In genomic region chr12:57517718-57518117, GRCh38 we compare ENCODE assay signal across 6 cellular contexts. TPM values are rescaled to one million over a fixed set of nuclear protein-coding genes. Genes with fewer than 3 reads are reported as not detected.
DNase-seq lines count a peak whose midpoint lies in the region; ATAC-seq and TF ChIP-seq lines count a peak whose summit lies in the region.
"Not testable (repeated sequence)": the region's sequence is repeated elsewhere in the genome, so short reads cannot be mapped to it uniquely, and the experiment has no call there.

No MANE protein-coding gene starts in this region.

- CTCF ChIA-PET in PC-3 (lab: Charles Lee): not testable (repeated sequence)

- H3K79me2 ChIP-seq in PC-3 (ENCODE audit: low read length): peaks cover 36% of the 10 kb centered on the region

- H3K9me2 ChIP-seq in PC-3 (replicated peaks; ENCODE audit: low read length): not testable (repeated sequence)

- peak overlapping the region; percentile 80 for H3K27ac Mint-ChIP-seq in activated naive CD8-positive, alpha-beta T cell
- peak overlapping the region; percentile 72 for H3K27ac Mint-ChIP-seq in stimulated activated naive CD8-positive, alpha-beta T cell treated with anti-CD3 and anti-CD28 coated beads, Interleukin-15, Interleukin-2, amounts not matched to agents 100 ng/mL and 50 ng/mL, for 24 hours

- 0 out of 2 replicates have a peak overlapping the region, but pooled peaks have one; percentile 97 for H3K9ac ChIP-seq in BLaER1
- H3K9ac ChIP-seq in PC-3 (ENCODE audit: low read length): not testable (repeated sequence)

- H4K20me1 ChIP-seq in BLaER1: peaks cover 70% of the 10 kb centered on the region
- H4K20me1 ChIP-seq in PC-3 (ENCODE audit: low read length): peaks cover 28% of the 10 kb centered on the region

- H3K4me1 Mint-ChIP-seq in activated naive CD8-positive, alpha-beta T cell (ENCODE audit: low read depth): peaks cover 44% of the 10 kb centered on the region
- H3K4me1 Mint-ChIP-seq in stimulated activated naive CD8-positive, alpha-beta T cell treated with anti-CD3 and anti-CD28 coated beads, Interleukin-15, Interleukin-2, amounts not matched to agents 100 ng/mL and 50 ng/mL, for 24 hours (ENCODE audit: low read depth): peaks cover 43% of the 10 kb centered on the region

- not testable (repeated sequence) for DNase-seq in PC-3; esophagus muscularis mucosa (ENCODE audit: extremely low spot score)

- not testable (repeated sequence) for H3K27ac ChIP-seq in BLaER1; PC-3 (ENCODE audit: low read length)
- H3K27ac ChIP-seq in esophagus muscularis mucosa (replicated peaks in 1 of 4) (peak overlapping the region; percentile 94 to 99 (median 98)), muscle layer of duodenum (ENCODE audit: low read length) (peak overlapping the region; percentile 65)

- peak overlapping the region; percentile 98 for H3K4me3 Mint-ChIP-seq in activated naive CD8-positive, alpha-beta T cell
- H3K4me3 Mint-ChIP-seq in stimulated activated naive CD8-positive, alpha-beta T cell treated with anti-CD3 and anti-CD28 coated beads, Interleukin-15, Interleukin-2, amounts not matched to agents 100 ng/mL and 50 ng/mL, for 24 hours: peak overlapping the region; percentile 85

- intact Hi-C loops in PC-3 (cut with micrococcal nuclease); esophagus muscularis mucosa (cut with DNase I): not testable (repeated sequence)

- BruUV-seq in PC-3 (replicated peaks; lab: Mats Ljungman, UMichigan): not testable (repeated sequence)

- H3K9me3 ChIP-seq in BLaER1; PC-3 (ENCODE audit: low read length); esophagus muscularis mucosa; muscle layer of duodenum (ENCODE audit: control insufficient read depth in 1 of 2, low read length in 2 of 2): not testable (repeated sequence)

- H3K27me3 ChIP-seq in BLaER1; PC-3 (ENCODE audit: low read length); esophagus muscularis mucosa; muscle layer of duodenum (ENCODE audit: low read depth, low read length): not testable (repeated sequence)

- not testable (repeated sequence) for H3K36me3 Mint-ChIP-seq in activated naive CD8-positive, alpha-beta T cell
- peaks cover 72% of the 10 kb centered on the region for H3K36me3 Mint-ChIP-seq in stimulated activated naive CD8-positive, alpha-beta T cell treated with anti-CD3 and anti-CD28 coated beads, Interleukin-15, Interleukin-2, amounts not matched to agents 100 ng/mL and 50 ng/mL, for 24 hours (ENCODE audit: low read depth)

- not testable (repeated sequence) for H3K9me3 Mint-ChIP-seq in activated naive CD8-positive, alpha-beta T cell (ENCODE audit: low read depth); stimulated activated naive CD8-positive, alpha-beta T cell treated with anti-CD3 and anti-CD28 coated beads, Interleukin-15, Interleukin-2, amounts not matched to agents 100 ng/mL and 50 ng/mL, for 24 hours

- TF ChIP-seq EP300 in esophagus muscularis mucosa (IDR thresholded peaks at IDR 0.05): not testable (repeated sequence)

- H3K4me2 ChIP-seq in BLaER1 (peak overlapping the region; percentile 86), PC-3 (ENCODE audit: low read length) (peak overlapping the region; percentile 98; the same call in 1 of the 2 replicates)

- not testable (repeated sequence) for H3K27me3 Mint-ChIP-seq in activated naive CD8-positive, alpha-beta T cell; stimulated activated naive CD8-positive, alpha-beta T cell treated with anti-CD3 and anti-CD28 coated beads, Interleukin-15, Interleukin-2, amounts not matched to agents 100 ng/mL and 50 ng/mL, for 24 hours

- H3K4me1 ChIP-seq in BLaER1 (peaks cover 37% of the 10 kb centered on the region), PC-3 (ENCODE audit: insufficient read depth, low read length) (peaks cover 30% of the 10 kb centered on the region), esophagus muscularis mucosa (peaks cover 43 to 57% (median 49%) of the 10 kb centered on the region in 4 donors), muscle layer of duodenum (ENCODE audit: control insufficient read depth in 1 of 2, insufficient read depth in 2 of 2, low read length in 2 of 2) (peaks cover 27 to 28% of the 10 kb centered on the region in 2 donors)

- H3K4me3 ChIP-seq in BLaER1; PC-3 (ENCODE audit: low read length): not testable (repeated sequence)
- H3K4me3 ChIP-seq in esophagus muscularis mucosa (peak overlapping the region; percentile 78 to 88 (median 83)), muscle layer of duodenum (ENCODE audit: low read depth in 1 of 2, low read length in 2 of 2) (peak overlapping the region in 1 of 2 donors; percentile 94)

- not testable (repeated sequence) for TF ChIP-seq POLR2A in esophagus muscularis mucosa (IDR thresholded peaks at IDR 0.05; ENCODE audit: low read depth)

- 84% methylated on average over 9 of the region's 10 CpGs for WGBS in esophagus muscularis mucosa

- H3F3A ChIP-seq in PC-3 (ENCODE audit: low read length, unreplicated experiment): not testable (repeated sequence)

- POLR2A ChIA-PET in PC-3 (lab: Charles Lee; ENCODE audit: unreplicated experiment): interaction anchor here (0.6 kb wide), 1 partner anchor 14 kb away, joined by 5 read pairs; no protein-coding TSS in a partner anchor

- H3K36me3 ChIP-seq in BLaER1 (peaks cover 66% of the 10 kb centered on the region), PC-3 (ENCODE audit: low read depth, low read length) (peaks cover 47% of the 10 kb centered on the region), esophagus muscularis mucosa (peaks cover 44 to 56% (median 48%) of the 10 kb centered on the region in 4 donors), muscle layer of duodenum (ENCODE audit: control insufficient read depth in 1 of 2, insufficient read depth in 2 of 2, low read length in 2 of 2) (peaks cover 45 to 54% of the 10 kb centered on the region in 2 donors)

- not testable (repeated sequence) for TF ChIP-seq CTCF in PC-3 (conservative IDR thresholded peaks at IDR 0.05; ENCODE audit: low read depth, low read length); esophagus muscularis mucosa (IDR thresholded peaks at IDR 0.05)

- not testable (repeated sequence) for H2AFZ ChIP-seq in PC-3 (ENCODE audit: low read length)

- not testable (repeated sequence) for ATAC-seq in PC-3

RNA-seq across cellular contexts. Expression of gene DDIT3, which starts 2.6 kb away (rescaled TPM):
- total RNA-seq in PC-3 (2014; rRNA removed) (27.4 and 33.1 TPM in 2 replicates), esophagus muscularis mucosa (10 to 100 TPM; 14.4 to 43.9 (median 24.4) TPM)

RNA-seq across cellular contexts. Expression of gene MBD6, which starts 4.9 kb away (rescaled TPM):
- total RNA-seq in PC-3 (2014; rRNA removed): 13.1 and 13.2 TPM in 2 replicates
- 10 to 100 TPM; 13.8 to 19.9 (median 16.9) TPM for total RNA-seq in esophagus muscularis mucosa

RNA-seq across cellular contexts. Expression of gene DCTN2, which starts 29.3 kb away (rescaled TPM):
- total RNA-seq in PC-3 (2014; rRNA removed) (88.5 and 96.4 TPM in 2 replicates), esophagus muscularis mucosa (100 to 1,000 TPM; 161 to 243 (median 202) TPM)

RNA-seq across cellular contexts. Expression of gene MARS1, which starts 29.9 kb away (rescaled TPM):
- total RNA-seq in PC-3 (2014; rRNA removed) (209 and 210 TPM in 2 replicates), esophagus muscularis mucosa (10 to 100 TPM; 53.2 to 81.0 (median 62.7) TPM)

RNA-seq across cellular contexts. Expression of gene KIF5A, which starts 32.1 kb away (rescaled TPM):
- total RNA-seq in PC-3 (2014; rRNA removed): not detected in 2 replicates
- total RNA-seq in esophagus muscularis mucosa: 1 to 10 TPM; 2.1 to 3.2 (median 2.4) TPM
